8 cellular contexts compared by ENCODE assay signal in genomic region chr3:15646924-15647511, GRCh38. TPM values are rescaled to one million over a fixed set of nuclear protein-coding genes. Genes with fewer than 3 reads are reported as not detected.
A peak's percentile ranks its signal among the peaks of the same experiment; 100 is the strongest.
DNase-seq lines count a peak whose midpoint lies in the region; ATAC-seq and TF ChIP-seq lines count a peak whose summit lies in the region.

No MANE protein-coding gene starts in this region.

- peak; percentile 6 for ATAC-seq in HG02840 (IDR thresholded peaks at IDR 0.05; ENCODE audit: low FRiP score, unreplicated experiment)
- peak in 2 of 4 experiments; percentile 13 to 26 for ATAC-seq in T-cell (replicated peaks in 1 of 4)
- peak; percentile 77 for ATAC-seq in sciatic nerve

- H3K4me1 Mint-ChIP-seq in T-cell: peaks cover 49 to 64% (median 61%) of the 10 kb centered on the region in 3 donors

- H3K9me3 Mint-ChIP-seq in T-cell: peaks cover 0 to 9% (median 0%) of the 10 kb centered on the region in 3 donors

- CTCF ChIA-PET in T-cell (lab: Charles Lee): interaction anchor here in 1 of 2 donors (1.0 kb wide), 2 partner anchors 10 to 20 kb away, joined by 3 read pairs; no protein-coding TSS in a partner anchor

- peaks cover 5 to 9% of the 10 kb centered on the region in 2 donors for H3K27me3 Mint-ChIP-seq in T-cell

- H3K36me3 Mint-ChIP-seq in T-cell: peaks cover 19% of the 10 kb centered on the region

- H3K4me3 ChIP-seq in fibroblast of pulmonary artery (replicated peaks; ENCODE audit: low read depth, low read length): peak overlapping the region; percentile 24

- no peak for TF ChIP-seq CTCF in fibroblast of pulmonary artery (IDR thresholded peaks at IDR 0.05; ENCODE audit: low read length, missing control alignments)

- POLR2A ChIA-PET in T-cell (lab: Charles Lee): no interaction called here

- peak overlapping the region; percentile 18 to 21 for H3K27ac Mint-ChIP-seq in T-cell

- DNase-seq in GM03348 (ENCODE audit: low spot score) (peak; percentile 92), T-cell (no peak), fibroblast of pulmonary artery (ENCODE audit: low read depth) (peak; percentile 98), sciatic nerve (ENCODE audit: low spot score) (peak; percentile 71), NCI-H510A (lab: John Stamatoyannopoulos, UW) (no peak), NOMO-1 treated with dmso at 0.1 percent for 144 hours (lab: John Stamatoyannopoulos, UW; ENCODE audit: unreplicated experiment) (no peak), Kasumi-1 (lab: John Stamatoyannopoulos, UW) (no peak)

- H3K4me3 Mint-ChIP-seq in T-cell: peak overlapping the region; percentile 50 to 64 (median 50)

- intact Hi-C loops in sciatic nerve (cut with DNase I): no loop called here

RNA-seq across cellular contexts. Expression of gene BTD, which starts 45.5 kb away (rescaled TPM):
- total RNA-seq in T-cell (10 to 100 TPM; 14.5 to 19.0 (median 17.6) TPM), sciatic nerve (22.5 TPM)

RNA-seq across cellular contexts. Expression of gene HACL1, which starts 45.6 kb away (rescaled TPM):
- 10 to 100 TPM; 27.7 to 38.0 (median 34.2) TPM for total RNA-seq in T-cell
- 25.3 TPM for total RNA-seq in sciatic nerve

Comparison
In these comparisons a context has a peak if more than half of its experiments do, and no peak if none do; other contexts are left out.
1. DNase-seq: peak in GM03348 (single experiment), fibroblast of pulmonary artery (single experiment) and sciatic nerve (single experiment); none in T-cell (0 of 34), NCI-H510A (single experiment), NOMO-1 treated with dmso at 0.1 percent for 144 hours (single experiment) and Kasumi-1 (0 of 2).